Comparison of ENCODE assay signal across 8 cellular contexts in the genomic region with DNA sequence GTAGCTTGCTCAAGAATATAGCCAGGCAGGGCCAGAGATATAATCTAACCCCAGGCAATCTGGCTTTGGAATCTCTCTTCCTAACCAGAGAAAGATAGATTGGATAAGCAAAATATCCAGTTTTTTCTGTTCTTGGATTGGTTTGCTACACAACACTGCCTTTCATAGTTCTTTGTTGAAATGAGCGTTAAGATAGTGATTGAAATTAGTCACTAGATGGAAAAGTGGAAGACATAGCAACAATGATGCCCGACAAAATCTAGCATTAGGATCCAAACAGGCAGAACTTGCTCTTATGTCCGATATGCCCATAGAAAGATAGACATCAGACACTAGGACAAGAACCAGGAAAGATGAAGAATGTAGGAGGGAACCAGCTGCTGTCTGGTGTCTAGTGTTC.
"Had no signal": no experiment of that assay in that cellular context is flagged by ENCODE, and none has a peak within 500 bp of the region (broad histone marks: within the 10 kb centered on the region; RNA-seq: fewer than 3 reads in every experiment).

No MANE protein-coding gene starts in this region.

- ATAC-seq: GM12878 had no signal

- DNase-seq: GDM1, GF-D8 had no signal

- FAIRE-seq: G401.6, GM12878, GM12891, GM12892, GM18507, GM19239 had no signal

- H3K4me3 ChIP-seq: GM12878 had no signal
